16 cellular contexts compared by ENCODE assay signal in genomic region chr15:82177291-82178010, GRCh38.
A peak's percentile ranks its signal among the peaks of the same experiment; 100 is the strongest.
DNase-seq lines count a peak whose midpoint lies in the region; ATAC-seq lines count a peak whose summit lies in the region.
"Had no signal": no experiment of that assay in that cellular context is flagged by ENCODE, and none has a peak within 500 bp of the region (broad histone marks: within the 10 kb centered on the region; RNA-seq: fewer than 3 reads in every experiment).

No MANE protein-coding gene starts in this region.

- ATAC-seq in esophagus mucosa (peak; percentile 37), HG02623 (IDR thresholded peaks at IDR 0.05; ENCODE audit: unreplicated experiment) (no peak)
- ATAC-seq in activated CD8-positive, alpha-beta memory T cell treated with anti-CD3 and anti-CD28 coated beads, Interleukin-2, amount 10 ng/mL, durations not matched to agents 7 days and 5 days: no peak
- ATAC-seq: HepG2; natural killer cell treated with Interleukin-12 subunit alpha and Interleukin-12 subunit beta and Interleukin-15 and Interleukin-18, amount 100 ng/mL, for 72 hours had no signal

- H3K27ac Mint-ChIP-seq in activated CD8-positive, alpha-beta memory T cell treated with anti-CD3 and anti-CD28 coated beads, Interleukin-2, amount 10 ng/mL, durations not matched to agents 7 days and 5 days: no peak overlapping the region
- H3K27ac Mint-ChIP-seq: CD8-positive, alpha-beta memory T cell had no signal

- H3K4me1 Mint-ChIP-seq in activated CD8-positive, alpha-beta memory T cell treated with anti-CD3 and anti-CD28 coated beads, Interleukin-2, amount 10 ng/mL, durations not matched to agents 7 days and 5 days: peaks cover 2% of the 10 kb centered on the region

- no peaks in the 10 kb centered on the region for H3K36me3 Mint-ChIP-seq in activated CD8-positive, alpha-beta memory T cell treated with anti-CD3 and anti-CD28 coated beads, Interleukin-2, amount 10 ng/mL, durations not matched to agents 7 days and 5 days
- H3K36me3 Mint-ChIP-seq: natural killer cell treated with Interleukin-12 subunit alpha and Interleukin-12 subunit beta and Interleukin-15 and Interleukin-18, amount 100 ng/mL, for 72 hours had no signal

- H3K27me3 Mint-ChIP-seq in activated CD8-positive, alpha-beta memory T cell treated with anti-CD3 and anti-CD28 coated beads, Interleukin-2, amount 10 ng/mL, durations not matched to agents 7 days and 5 days: no peaks in the 10 kb centered on the region
- H3K27me3 Mint-ChIP-seq: natural killer cell treated with Interleukin-12 subunit alpha and Interleukin-12 subunit beta and Interleukin-15 and Interleukin-18, amount 100 ng/mL, for 72 hours had no signal

- DNase-seq in EH (ENCODE audit: low read depth) (peak; percentile 86), NCI-H226 (peak; percentile 48), renal cortical epithelial cell (ENCODE audit: low read depth) (peak; percentile 21), DMS79 treated with DMSO at 0.1 percent for 48 hours (lab: John Stamatoyannopoulos, UW) (no peak), NCI-H345 (lab: John Stamatoyannopoulos, UW) (no peak)
- no peak for DNase-seq in activated CD8-positive, alpha-beta memory T cell treated with anti-CD3 and anti-CD28 coated beads, Interleukin-2, amount 10 ng/mL, durations not matched to agents 7 days and 5 days
- DNase-seq: adrenal gland; CD8-positive, alpha-beta memory T cell; islet precursor cell; NCI-H2081 treated with DMSO at 0.1 percent for 48 hours; spleen; T1000 had no signal

- CTCF ChIA-PET in activated CD8-positive, alpha-beta memory T cell treated with anti-CD3 and anti-CD28 coated beads, Interleukin-2, amount 10 ng/mL, durations not matched to agents 7 days and 5 days (lab: Charles Lee): no interaction called here

- H3K4me3 Mint-ChIP-seq in activated CD8-positive, alpha-beta memory T cell treated with anti-CD3 and anti-CD28 coated beads, Interleukin-2, amount 10 ng/mL, durations not matched to agents 7 days and 5 days: no peak overlapping the region
- H3K4me3 Mint-ChIP-seq: CD8-positive, alpha-beta memory T cell; natural killer cell treated with Interleukin-12 subunit alpha and Interleukin-12 subunit beta and Interleukin-15 and Interleukin-18, amount 100 ng/mL, for 72 hours had no signal

- H3K9me3 Mint-ChIP-seq in activated CD8-positive, alpha-beta memory T cell treated with anti-CD3 and anti-CD28 coated beads, Interleukin-2, amount 10 ng/mL, durations not matched to agents 7 days and 5 days (ENCODE audit: low read depth): no peaks in the 10 kb centered on the region
- H3K9me3 Mint-ChIP-seq: CD8-positive, alpha-beta memory T cell; natural killer cell treated with Interleukin-12 subunit alpha and Interleukin-12 subunit beta and Interleukin-15 and Interleukin-18, amount 100 ng/mL, for 72 hours had no signal

Comparison
In these comparisons a context has a peak if more than half of its experiments do, and no peak if none do; other contexts are left out.
1. DNase-seq: peak in EH (single experiment), NCI-H226 (single experiment) and renal cortical epithelial cell (single experiment); none in DMS79 treated with DMSO at 0.1 percent for 48 hours (single experiment), activated CD8-positive, alpha-beta memory T cell treated with anti-CD3 and anti-CD28 coated beads, Interleukin-2, amount 10 ng/mL, durations not matched to agents 7 days and 5 days (single experiment) and NCI-H345 (single experiment).